ENCODE assay signal across 35 cellular contexts in genomic region chr5:167311340-167311739, GRCh38.
"Had no signal": no experiment of that assay in that cellular context is flagged by ENCODE, and none has a peak within 500 bp of the region (broad histone marks: within the 10 kb centered on the region; RNA-seq: fewer than 3 reads in every experiment).

No MANE protein-coding gene starts in this region.

- H3K9ac ChIP-seq: KMS-11 had no signal

- H3K9me3 ChIP-seq: MG63 had no signal

- H3K27ac ChIP-seq: KMS-11 had no signal

- DNase-seq: Karpas-422, Kasumi-1, MG63, MM.1S, MV-4-11, NCI-H1048, NCI-H1092, NCI-H1092 treated with DMSO at 0.1 percent for 48 hours, NCI-H1105, NCI-H1105 treated with DMSO at 0.1 percent for 48 hours, NCI-H1417, NCI-H1417 treated with DMSO at 0.1 percent for 48 hours, NCI-H1436, NCI-H1436 treated with DMSO at 0.1 percent for 48 hours, NCI-H146, NCI-H1694, NCI-H1694 treated with DMSO at 0.1 percent for 48 hours, NCI-H187, NCI-H187 treated with DMSO at 0.1 percent for 48 hours, NCI-H1930, NCI-H2029, NCI-H2029 treated with DMSO at 0.1 percent for 48 hours, NCI-H2081, NCI-H2081 treated with DMSO at 0.1 percent for 48 hours, NCI-H2107, NCI-H2171, NCI-H2171 treated with DMSO at 0.1 percent for 48 hours, NCI-H2227 treated with DMSO at 0.1 percent for 48 hours, NCI-H226, NCI-H345, NCI-H446, NCI-H446 treated with DMSO at 0.1 percent for 48 hours, NCI-H510A, NCI-H510A treated with DMSO at 0.1 percent for 48 hours had no signal

- H3K4me3 ChIP-seq: MG63 had no signal

- H3K36me3 ChIP-seq: MG63 had no signal

- H3K4me2 ChIP-seq: KMS-11 had no signal
